Comparison of ENCODE assay signal across 26 cellular contexts in genomic region chr5:7597058-7597457, GRCh38.
DNase-seq lines count a peak whose midpoint lies in the region; ATAC-seq, FAIRE-seq and TF ChIP-seq lines count a peak whose summit lies in the region.
"Had no signal": no experiment of that assay in that cellular context is flagged by ENCODE, and none has a peak within 500 bp of the region (broad histone marks: within the 10 kb centered on the region; RNA-seq: fewer than 3 reads in every experiment).

No MANE protein-coding gene starts in this region.

- no peak for FAIRE-seq in bronchial epithelial cell (lab: Jason Lieb, UNC)
- FAIRE-seq: A549 had no signal

- H3K27me3 Mint-ChIP-seq in stimulated activated naive CD8-positive, alpha-beta T cell treated with anti-CD3 and anti-CD28 coated beads, Interleukin-15, amount 100 ng/mL, for 72 hours, result no peaks in the 10 kb centered on the region
- H3K27me3 Mint-ChIP-seq in neural progenitor cell (ENCODE audit: insufficient read depth, low read depth), result peaks cover 2% of the 10 kb centered on the region
- H3K27me3 Mint-ChIP-seq: activated naive CD4-positive, alpha-beta T cell treated with anti-CD3 and anti-CD28 coated beads, Interleukin-2, amount 10 ng/mL, durations not matched to agents 7 days and 5 days; memory B cell had no signal

- no peaks in the 10 kb centered on the region for H3K9me3 ChIP-seq in neural progenitor cell (ENCODE audit: low read depth)
- no peaks in the 10 kb centered on the region for H3K9me3 ChIP-seq in aorta (ENCODE audit: control insufficient read depth, low read length)
- H3K9me3 ChIP-seq: A549, Caco-2, SJSA1, upper lobe of left lung had no signal

- H4K20me1 ChIP-seq in neural progenitor cell (ENCODE audit: low read depth), result no peaks in the 10 kb centered on the region

- H3K4me3 ChIP-seq in bronchial epithelial cell (ENCODE audit: low read depth, low read length) (no peak overlapping the region), neural progenitor cell (no peak overlapping the region), aorta (ENCODE audit: low read length in 2 of 2) (no peak overlapping the region)
- H3K4me3 ChIP-seq: A549, SJSA1, upper lobe of left lung had no signal

- H3K4me3 Mint-ChIP-seq in stimulated activated naive CD8-positive, alpha-beta T cell treated with anti-CD3 and anti-CD28 coated beads, Interleukin-15, amount 100 ng/mL, for 72 hours, result no peak overlapping the region
- no peak overlapping the region for H3K4me3 Mint-ChIP-seq in neural progenitor cell
- H3K4me3 Mint-ChIP-seq: activated naive CD4-positive, alpha-beta T cell treated with anti-CD3 and anti-CD28 coated beads, Interleukin-2, amount 10 ng/mL, durations not matched to agents 7 days and 5 days; activated T-cell treated with anti-CD3 and anti-CD28 coated beads, Interleukin-2, amount 50 U/mL, for 72 hours; memory B cell had no signal

- H3K27ac ChIP-seq in neural progenitor cell, result no peak overlapping the region
- H3K27ac ChIP-seq in aorta (ENCODE audit: low read depth in 1 of 2, low read length in 2 of 2), result no peak overlapping the region
- H3K27ac ChIP-seq: A549, KMS-11, SJSA1, upper lobe of left lung had no signal

- H3K4me1 Mint-ChIP-seq in stimulated activated naive CD8-positive, alpha-beta T cell treated with anti-CD3 and anti-CD28 coated beads, Interleukin-15, amount 100 ng/mL, for 72 hours, result no peaks in the 10 kb centered on the region
- H3K4me1 Mint-ChIP-seq in neural progenitor cell, result no peaks in the 10 kb centered on the region
- H3K4me1 Mint-ChIP-seq: activated naive CD4-positive, alpha-beta T cell treated with anti-CD3 and anti-CD28 coated beads, Interleukin-2, amount 10 ng/mL, durations not matched to agents 7 days and 5 days; memory B cell had no signal

- H3K4me1 ChIP-seq in neural progenitor cell, result peaks cover 10% of the 10 kb centered on the region
- H3K4me1 ChIP-seq in aorta (ENCODE audit: control insufficient read depth in 1 of 2, insufficient read depth in 2 of 2, low read length in 2 of 2), result peaks cover 2 to 3% of the 10 kb centered on the region in 2 donors
- H3K4me1 ChIP-seq: A549, Caco-2, SJSA1, upper lobe of left lung had no signal

- H3F3A ChIP-seq in neural progenitor cell (ENCODE audit: low read depth), result no peaks in the 10 kb centered on the region

- WGBS in aorta, 2 donors, result 6 to 8% methylated on average over 4 of the region's 4 CpGs

- peak; percentile 18 for ATAC-seq in stimulated activated naive CD8-positive, alpha-beta T cell treated with anti-CD3 and anti-CD28 coated beads, Interleukin-15, amount 100 ng/mL, for 72 hours
- ATAC-seq in stimulated activated naive CD8-positive, alpha-beta T cell treated with anti-CD3 and anti-CD28 coated beads, Interleukin-15, Interleukin-2, amounts not matched to agents 100 U/mL and 50 U/mL, for 24 hours, result no peak
- peak; percentile 60 for ATAC-seq in aorta (ENCODE audit: low FRiP score)
- no peak for ATAC-seq in left lobe of liver
- ATAC-seq in GM21423 (IDR thresholded peaks at IDR 0.05; ENCODE audit: unreplicated experiment), result no peak
- ATAC-seq: A549; activated T-cell treated with anti-CD3 and anti-CD28 coated beads, Interleukin-2, amount 50 U/mL, for 72 hours had no signal

- peaks cover 15 to 23% of the 10 kb centered on the region in 2 donors for H3K9me3 Mint-ChIP-seq in stimulated activated naive CD8-positive, alpha-beta T cell treated with anti-CD3 and anti-CD28 coated beads, Interleukin-15, amount 100 ng/mL, for 72 hours
- no peaks in the 10 kb centered on the region for H3K9me3 Mint-ChIP-seq in neural progenitor cell
- H3K9me3 Mint-ChIP-seq: activated naive CD4-positive, alpha-beta T cell treated with anti-CD3 and anti-CD28 coated beads, Interleukin-2, amount 10 ng/mL, durations not matched to agents 7 days and 5 days had no signal

- DNase-seq in stimulated activated naive CD8-positive, alpha-beta T cell treated with anti-CD3 and anti-CD28 coated beads, Interleukin-15, amount 100 ng/mL, for 72 hours, result no peak
- DNase-seq in stimulated activated naive CD8-positive, alpha-beta T cell treated with anti-CD3 and anti-CD28 coated beads, Interleukin-15, Interleukin-2, amounts not matched to agents 100 U/mL and 50 U/mL, for 24 hours, result no peak
- DNase-seq in bronchial epithelial cell (ENCODE audit: low read depth) (peak; percentile 10), neural progenitor cell (ENCODE audit: low spot score) (no peak), aorta (peak in 1 of 2 donors; percentile 64), left lobe of liver (ENCODE audit: low spot score) (no peak), Kasumi-1 (lab: John Stamatoyannopoulos, UW) (no peak)
- DNase-seq: activated CD4-positive, alpha-beta T cell treated with anti-CD3 and anti-CD28 coated beads for 4 hours; activated naive CD4-positive, alpha-beta T cell treated with anti-CD3 and anti-CD28 coated beads, Interleukin-2, amount 10 ng/mL, durations not matched to agents 7 days and 5 days; activated T-cell treated with anti-CD3 and anti-CD28 coated beads, Interleukin-2, amount 50 U/mL, for 72 hours; Caco-2; cerebellar nuclear complex; erythroblast; foreskin fibroblast; kidney glomerular epithelial cell; NCI-H1092; NCI-H1930; NCI-H226; stimulated activated CD4-positive, alpha-beta T cell treated with anti-CD3 and anti-CD28 coated beads, Interleukin-4, amount 100 ng/mL, for 24 hours; stimulated activated naive CD4-positive, alpha-beta T cell treated with Interleukin-2 at 50 U/mL for 16 hours had no signal

- H3K9ac ChIP-seq in neural progenitor cell, result no peak overlapping the region
- H3K9ac ChIP-seq: KMS-11 had no signal

- intact Hi-C loops in aorta (cut with DNase I), result no loop called here

- H3K36me3 ChIP-seq in bronchial epithelial cell (ENCODE audit: control insufficient read depth, insufficient read depth, low read length) (no peaks in the 10 kb centered on the region), neural progenitor cell (no peaks in the 10 kb centered on the region), aorta (ENCODE audit: control insufficient read depth in 1 of 2, insufficient read depth in 2 of 2, low read length in 1 of 2) (no peaks in the 10 kb centered on the region)
- H3K36me3 ChIP-seq: SJSA1, upper lobe of left lung had no signal

- peak overlapping the region; percentile 44 for H2AFZ ChIP-seq in neural progenitor cell (replicated peaks)

- TF ChIP-seq CTCF in bronchial epithelial cell (IDR thresholded peaks at IDR 0.05; ENCODE audit: insufficient read depth, low read length, severe bottlenecking) (no peak), neural progenitor cell (IDR thresholded peaks at IDR 0.05) (no peak)

- no peak overlapping the region for H3K4me2 ChIP-seq in neural progenitor cell
- H3K4me2 ChIP-seq: A549, KMS-11 had no signal

- H3K27me3 ChIP-seq in bronchial epithelial cell (ENCODE audit: control insufficient read depth, insufficient read depth, low read length) (no peaks in the 10 kb centered on the region), neural progenitor cell (no peaks in the 10 kb centered on the region), aorta (ENCODE audit: control insufficient read depth in 1 of 2, insufficient read depth in 2 of 2, low read length in 1 of 2) (no peaks in the 10 kb centered on the region)
- H3K27me3 ChIP-seq: SJSA1, upper lobe of left lung had no signal

- no peak overlapping the region for H3K27ac Mint-ChIP-seq in stimulated activated naive CD8-positive, alpha-beta T cell treated with anti-CD3 and anti-CD28 coated beads, Interleukin-15, amount 100 ng/mL, for 72 hours
- no peak overlapping the region for H3K27ac Mint-ChIP-seq in neural progenitor cell
- H3K27ac Mint-ChIP-seq: activated naive CD4-positive, alpha-beta T cell treated with anti-CD3 and anti-CD28 coated beads, Interleukin-2, amount 10 ng/mL, durations not matched to agents 7 days and 5 days; activated T-cell treated with anti-CD3 and anti-CD28 coated beads, Interleukin-2, amount 50 U/mL, for 72 hours; memory B cell had no signal

- no peaks in the 10 kb centered on the region for H3K36me3 Mint-ChIP-seq in neural progenitor cell
- H3K36me3 Mint-ChIP-seq: activated naive CD4-positive, alpha-beta T cell treated with anti-CD3 and anti-CD28 coated beads, Interleukin-2, amount 10 ng/mL, durations not matched to agents 7 days and 5 days; memory B cell had no signal

- no peaks in the 10 kb centered on the region for H3K79me2 ChIP-seq in neural progenitor cell (ENCODE audit: low read depth)

Comparison
In these comparisons a context has a peak if more than half of its experiments do, and no peak if none do; other contexts are left out.
1. ATAC-seq: peak in stimulated activated naive CD8-positive, alpha-beta T cell treated with anti-CD3 and anti-CD28 coated beads, Interleukin-15, amount 100 ng/mL, for 72 hours (single experiment) and aorta (single experiment); none in stimulated activated naive CD8-positive, alpha-beta T cell treated with anti-CD3 and anti-CD28 coated beads, Interleukin-15, Interleukin-2, amounts not matched to agents 100 U/mL and 50 U/mL, for 24 hours (single experiment), left lobe of liver (single experiment) and GM21423 (single experiment).